In genomic region chr19:2436384-2436783, GRCh38 we compare ENCODE assay signal across 9 cellular contexts.
"Had no signal": no experiment of that assay in that cellular context is flagged by ENCODE, and none has a peak within 500 bp of the region (broad histone marks: within the 10 kb centered on the region; RNA-seq: fewer than 3 reads in every experiment).

No MANE protein-coding gene starts in this region.

- H3K9me3 Mint-ChIP-seq: GM23338, H9, HFFc6 had no signal

- DNase-seq: GM23248, GOT3, H7, H9, HCEC 1CT, HFFc6 had no signal

- H3K4me3 ChIP-seq: GM23248, GM23338, HAP-1 had no signal

- H3K9me3 ChIP-seq: HAP-1 had no signal

- H3K4me1 Mint-ChIP-seq: GM23338, H9 had no signal

- ATAC-seq: GM23338, HCT116 had no signal

- H3K4me3 Mint-ChIP-seq: GM23338, H9, HFFc6 had no signal

- H3K27ac ChIP-seq: GM23248 had no signal

- H3K27ac Mint-ChIP-seq: GM23338, H9, HFFc6 had no signal

- H3K4me1 ChIP-seq: HAP-1 had no signal
